In the genomic region with DNA sequence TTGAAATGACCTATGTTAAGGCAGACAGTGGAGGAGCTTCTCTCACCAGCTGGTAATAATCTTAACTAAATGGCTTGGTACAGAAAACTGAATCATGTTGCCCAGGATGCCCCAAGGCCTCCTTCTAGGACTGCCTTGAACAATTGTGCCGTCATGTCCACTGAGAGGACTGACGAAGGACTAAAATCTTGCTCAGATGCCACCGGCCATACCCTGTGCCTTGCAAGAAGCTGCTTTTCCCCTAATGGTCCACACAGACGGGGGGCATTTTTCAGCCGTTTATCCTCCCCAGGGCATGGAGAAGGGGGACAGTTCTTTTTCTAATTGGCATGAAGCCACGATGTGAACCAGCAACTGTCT, we compare ENCODE assay signal across 17 cellular contexts. TPM values are rescaled to one million over a fixed set of nuclear protein-coding genes. Genes with fewer than 3 reads are reported as not detected.
DNase-seq lines count a peak whose midpoint lies in the region; ATAC-seq and TF ChIP-seq lines count a peak whose summit lies in the region.
"Had no signal": no experiment of that assay in that cellular context is flagged by ENCODE, and none has a peak within 500 bp of the region (broad histone marks: within the 10 kb centered on the region; RNA-seq: fewer than 3 reads in every experiment).

No MANE protein-coding gene starts in this region.

- WGBS in liver: 84% methylated on average over 6 of the region's 6 CpGs

- H3K27ac ChIP-seq in liver (ENCODE audit: low read depth in 1 of 2, low read length in 2 of 2): peak overlapping the region; percentile 87 to 88
- H3K27ac ChIP-seq: KMS-11 had no signal

- ATAC-seq in activated naive CD8-positive, alpha-beta T cell treated with anti-CD3 and anti-CD28 coated beads, Interleukin-2, amount 50 U/mL, for 24 hours: no peak
- ATAC-seq in activated T-helper 17 cell treated with anti-CD3 and anti-CD28 coated beads, Interleukin-2, amount 50 U/mL, for 72 hours (replicated peaks): no peak
- ATAC-seq in GM21786 (IDR thresholded peaks at IDR 0.05; ENCODE audit: unreplicated experiment): no peak

- H3K27me3 ChIP-seq in liver (ENCODE audit: control insufficient read depth in 4 of 4, insufficient read depth in 4 of 4, low read length in 3 of 4): no peaks in the 10 kb centered on the region

- H3K27me3 Mint-ChIP-seq in activated naive CD8-positive, alpha-beta T cell treated with anti-CD3 and anti-CD28 coated beads for 36 hours: peaks cover 4% of the 10 kb centered on the region
- peaks cover 2% of the 10 kb centered on the region for H3K27me3 Mint-ChIP-seq in activated naive CD8-positive, alpha-beta T cell treated with anti-CD3 and anti-CD28 coated beads, Interleukin-2, amount 50 U/mL, for 24 hours
- no peaks in the 10 kb centered on the region for H3K27me3 Mint-ChIP-seq in activated T-helper 17 cell treated with anti-CD3 and anti-CD28 coated beads, Interleukin-2, amount 50 U/mL, for 72 hours
- peaks cover 5% of the 10 kb centered on the region for H3K27me3 Mint-ChIP-seq in activated T-helper 1 cell treated with anti-CD3 and anti-CD28 coated beads, Interleukin-12 subunit alpha, Interleukin-12 subunit beta, Interleukin-2, Interleukin-4 antibody, amounts not matched to agents 30 ng/mL and 10 ng/mL and 1 ng/mL, durations not matched to agents 14 hours and 24 hours and 36 hours (ENCODE audit: insufficient read depth)

- H3K4me3 Mint-ChIP-seq in activated naive CD8-positive, alpha-beta T cell treated with anti-CD3 and anti-CD28 coated beads for 36 hours: no peak overlapping the region
- no peak overlapping the region for H3K4me3 Mint-ChIP-seq in activated naive CD8-positive, alpha-beta T cell treated with anti-CD3 and anti-CD28 coated beads, Interleukin-2, amount 50 U/mL, for 24 hours
- H3K4me3 Mint-ChIP-seq in activated T-helper 17 cell treated with anti-CD3 and anti-CD28 coated beads, Interleukin-2, amount 50 U/mL, for 72 hours: peak overlapping the region; percentile 72
- no peak overlapping the region for H3K4me3 Mint-ChIP-seq in activated T-helper 1 cell treated with anti-CD3 and anti-CD28 coated beads, Interleukin-12 subunit alpha, Interleukin-12 subunit beta, Interleukin-2, Interleukin-4 antibody, amounts not matched to agents 30 ng/mL and 10 ng/mL and 1 ng/mL, durations not matched to agents 14 hours and 24 hours and 36 hours
- H3K4me3 Mint-ChIP-seq: CD4-positive, CD25-positive, alpha-beta regulatory T cell had no signal

- peak overlapping the region; percentile 67 for H3K27ac Mint-ChIP-seq in activated naive CD8-positive, alpha-beta T cell treated with anti-CD3 and anti-CD28 coated beads for 36 hours
- no peak overlapping the region for H3K27ac Mint-ChIP-seq in activated naive CD8-positive, alpha-beta T cell treated with anti-CD3 and anti-CD28 coated beads, Interleukin-2, amount 50 U/mL, for 24 hours
- H3K27ac Mint-ChIP-seq in activated T-helper 17 cell treated with anti-CD3 and anti-CD28 coated beads, Interleukin-2, amount 50 U/mL, for 72 hours: no peak overlapping the region
- no peak overlapping the region for H3K27ac Mint-ChIP-seq in activated T-helper 1 cell treated with anti-CD3 and anti-CD28 coated beads, Interleukin-12 subunit alpha, Interleukin-12 subunit beta, Interleukin-2, Interleukin-4 antibody, amounts not matched to agents 30 ng/mL and 10 ng/mL and 1 ng/mL, durations not matched to agents 14 hours and 24 hours and 36 hours
- H3K27ac Mint-ChIP-seq: CD4-positive, CD25-positive, alpha-beta regulatory T cell had no signal

- peaks cover 26% of the 10 kb centered on the region for H3K4me1 Mint-ChIP-seq in activated naive CD8-positive, alpha-beta T cell treated with anti-CD3 and anti-CD28 coated beads for 36 hours
- peaks cover 22% of the 10 kb centered on the region for H3K4me1 Mint-ChIP-seq in activated naive CD8-positive, alpha-beta T cell treated with anti-CD3 and anti-CD28 coated beads, Interleukin-2, amount 50 U/mL, for 24 hours
- peaks cover 12% of the 10 kb centered on the region for H3K4me1 Mint-ChIP-seq in activated T-helper 17 cell treated with anti-CD3 and anti-CD28 coated beads, Interleukin-2, amount 50 U/mL, for 72 hours
- peaks cover 30% of the 10 kb centered on the region for H3K4me1 Mint-ChIP-seq in activated T-helper 1 cell treated with anti-CD3 and anti-CD28 coated beads, Interleukin-12 subunit alpha, Interleukin-12 subunit beta, Interleukin-2, Interleukin-4 antibody, amounts not matched to agents 30 ng/mL and 10 ng/mL and 1 ng/mL, durations not matched to agents 14 hours and 24 hours and 36 hours (ENCODE audit: low read depth)

- H3K9ac ChIP-seq in liver (ENCODE audit: low read depth in 1 of 2, low read length in 2 of 2): no peak overlapping the region
- H3K9ac ChIP-seq: KMS-11 had no signal

- H3K9me3 Mint-ChIP-seq in activated naive CD8-positive, alpha-beta T cell treated with anti-CD3 and anti-CD28 coated beads for 36 hours: peaks cover 2% of the 10 kb centered on the region
- H3K9me3 Mint-ChIP-seq in activated naive CD8-positive, alpha-beta T cell treated with anti-CD3 and anti-CD28 coated beads, Interleukin-2, amount 50 U/mL, for 24 hours: no peaks in the 10 kb centered on the region
- no peaks in the 10 kb centered on the region for H3K9me3 Mint-ChIP-seq in activated T-helper 17 cell treated with anti-CD3 and anti-CD28 coated beads, Interleukin-2, amount 50 U/mL, for 72 hours
- no peaks in the 10 kb centered on the region for H3K9me3 Mint-ChIP-seq in activated T-helper 1 cell treated with anti-CD3 and anti-CD28 coated beads, Interleukin-12 subunit alpha, Interleukin-12 subunit beta, Interleukin-2, Interleukin-4 antibody, amounts not matched to agents 30 ng/mL and 10 ng/mL and 1 ng/mL, durations not matched to agents 14 hours and 24 hours and 36 hours
- H3K9me3 Mint-ChIP-seq: CD4-positive, CD25-positive, alpha-beta regulatory T cell had no signal

- no peak for DNase-seq in activated naive CD8-positive, alpha-beta T cell treated with anti-CD3 and anti-CD28 coated beads for 36 hours
- no peak for DNase-seq in activated naive CD8-positive, alpha-beta T cell treated with anti-CD3 and anti-CD28 coated beads, Interleukin-2, amount 50 U/mL, for 24 hours
- no peak for DNase-seq in activated naive CD4-positive, alpha-beta T cell treated with Interleukin-2 at 50 U/mL for 16 hours
- no peak for DNase-seq in 8988T
- no peak for DNase-seq in activated T-helper 1 cell treated with anti-CD3 and anti-CD28 coated beads, Interleukin-12 subunit alpha, Interleukin-12 subunit beta, Interleukin-2, Interleukin-4 antibody, amounts not matched to agents 30 ng/mL and 10 ng/mL and 1 ng/mL, durations not matched to agents 14 hours and 24 hours and 36 hours (ENCODE audit: low spot score)
- DNase-seq: Calu3; CD4-positive, CD25-positive, alpha-beta regulatory T cell; NCI-H187 treated with DMSO at 0.1 percent for 48 hours; NCI-H2171; NCI-H446 treated with DMSO at 0.1 percent for 48 hours; NCI-H748 treated with DMSO at 0.1 percent for 48 hours; SIG-M5 had no signal

- no peak for TF ChIP-seq CTCF in liver (IDR thresholded peaks at IDR 0.05; ENCODE audit: low read depth, low read length, missing input control)

- H3K36me3 ChIP-seq in liver (ENCODE audit: control insufficient read depth in 4 of 4, insufficient read depth in 3 of 4, low read depth in 1 of 4, low read length in 3 of 4): peaks cover 0 to 2% (median 0%) of the 10 kb centered on the region in 4 donors

- peaks cover 2 to 21% (median 7%) of the 10 kb centered on the region in 4 donors for H3K4me1 ChIP-seq in liver (ENCODE audit: control insufficient read depth in 4 of 4, insufficient read depth in 4 of 4, low read length in 3 of 4)

- intact Hi-C loops in activated T-helper 1 cell treated with anti-CD3 and anti-CD28 coated beads, Interleukin-12 subunit alpha, Interleukin-12 subunit beta, Interleukin-2, Interleukin-4 antibody, amounts not matched to agents 30 ng/mL and 10 ng/mL and 1 ng/mL, durations not matched to agents 14 hours and 24 hours and 36 hours (cut with micrococcal nuclease): no loop called here

- H3K4me3 ChIP-seq in liver (ENCODE audit: low read depth in 1 of 3, low read length in 3 of 3): peak overlapping the region; percentile 18 to 48 (median 36)

- no peaks in the 10 kb centered on the region for H3K9me3 ChIP-seq in liver (ENCODE audit: control insufficient read depth in 4 of 4, low read length in 3 of 4)

- no peak for TF ChIP-seq RAD21 in liver (IDR thresholded peaks at IDR 0.05)

- peaks cover 4% of the 10 kb centered on the region for H3K36me3 Mint-ChIP-seq in activated naive CD8-positive, alpha-beta T cell treated with anti-CD3 and anti-CD28 coated beads for 36 hours
- H3K36me3 Mint-ChIP-seq in activated naive CD8-positive, alpha-beta T cell treated with anti-CD3 and anti-CD28 coated beads, Interleukin-2, amount 50 U/mL, for 24 hours (ENCODE audit: low read depth): no peaks in the 10 kb centered on the region
- H3K36me3 Mint-ChIP-seq in activated T-helper 17 cell treated with anti-CD3 and anti-CD28 coated beads, Interleukin-2, amount 50 U/mL, for 72 hours (ENCODE audit: low read depth): no peaks in the 10 kb centered on the region
- H3K36me3 Mint-ChIP-seq in activated T-helper 1 cell treated with anti-CD3 and anti-CD28 coated beads, Interleukin-12 subunit alpha, Interleukin-12 subunit beta, Interleukin-2, Interleukin-4 antibody, amounts not matched to agents 30 ng/mL and 10 ng/mL and 1 ng/mL, durations not matched to agents 14 hours and 24 hours and 36 hours (ENCODE audit: low read depth): no peaks in the 10 kb centered on the region
- H3K36me3 Mint-ChIP-seq: CD4-positive, CD25-positive, alpha-beta regulatory T cell had no signal

TF ChIP-seq in liver, 16 proteins besides CTCF, POLR2A, EP300 and RAD21 (continues in another document):
- no peak for TF ChIP-seq HNF4A (conservative IDR thresholded peaks at IDR 0.05)
- TF ChIP-seq, protein P1, sequence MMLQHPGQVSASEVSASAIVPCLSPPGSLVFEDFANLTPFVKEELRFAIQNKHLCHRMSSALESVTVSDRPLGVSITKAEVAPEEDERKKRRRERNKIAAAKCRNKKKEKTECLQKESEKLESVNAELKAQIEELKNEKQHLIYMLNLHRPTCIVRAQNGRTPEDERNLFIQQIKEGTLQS (IDR thresholded peaks at IDR 0.05): no peak
- TF ChIP-seq FOXA1 (IDR thresholded peaks at IDR 0.05): no peak
- TF ChIP-seq, protein P2, sequence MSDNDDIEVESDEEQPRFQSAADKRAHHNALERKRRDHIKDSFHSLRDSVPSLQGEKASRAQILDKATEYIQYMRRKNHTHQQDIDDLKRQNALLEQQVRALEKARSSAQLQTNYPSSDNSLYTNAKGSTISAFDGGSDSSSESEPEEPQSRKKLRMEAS (IDR thresholded peaks at IDR 0.05): no peak
- TF ChIP-seq GABPA (IDR thresholded peaks at IDR 0.05 in 1 of 2, conservative IDR thresholded peaks at IDR 0.05 in 1 of 2): no peak
- TF ChIP-seq YY1 (IDR thresholded peaks at IDR 0.05): no peak
- no peak for TF ChIP-seq EGR1 (IDR thresholded peaks at IDR 0.05; ENCODE audit: low read depth in 2 of 2)

RNA-seq across cellular contexts. Expression of a gene that starts 1.8 kb away (rescaled TPM):
- not detected for total RNA-seq in activated naive CD8-positive, alpha-beta T cell treated with anti-CD3 and anti-CD28 coated beads for 36 hours
- not detected for total RNA-seq in activated T-helper 17 cell treated with anti-CD3 and anti-CD28 coated beads, Interleukin-2, amount 50 U/mL, for 72 hours
- 1,000 to 10,000 TPM; 1,260 to 1,748 TPM for total RNA-seq in liver
- 1,000 to 10,000 TPM in 1 of 2 donors, 100 to 1,000 TPM in 1; 565 to 1,294 TPM for polyA plus RNA-seq in liver
- not detected in 2 replicates for total RNA-seq in activated T-helper 1 cell treated with anti-CD3 and anti-CD28 coated beads, Interleukin-12 subunit alpha, Interleukin-12 subunit beta, Interleukin-2, Interleukin-4 antibody, amounts not matched to agents 30 ng/mL and 10 ng/mL and 1 ng/mL, durations not matched to agents 14 hours and 24 hours and 36 hours
- total RNA-seq: A172; CD4-positive, CD25-positive, alpha-beta regulatory T cell had no signal

Comparison
In these comparisons a context has a peak if more than half of its experiments do, and no peak if none do; other contexts are left out.
1. RNA of a gene that starts 1.8 kb away (total RNA-seq): 1,260 to 1,748 TPM in liver; not detected in activated naive CD8-positive, alpha-beta T cell treated with anti-CD3 and anti-CD28 coated beads for 36 hours, not detected in activated T-helper 1 cell treated with anti-CD3 and anti-CD28 coated beads, Interleukin-12 subunit alpha, Interleukin-12 subunit beta, Interleukin-2, Interleukin-4 antibody, amounts not matched to agents 30 ng/mL and 10 ng/mL and 1 ng/mL, durations not matched to agents 14 hours and 24 hours and 36 hours and not detected in activated T-helper 17 cell treated with anti-CD3 and anti-CD28 coated beads, Interleukin-2, amount 50 U/mL, for 72 hours; every median in the first group is over 1,000 times any median in the second.